In genomic region chr2:72953976-72954375, GRCh38 we compare ENCODE assay signal across 13 cellular contexts. TPM values are rescaled to one million over a fixed set of nuclear protein-coding genes. Genes with fewer than 3 reads are reported as not detected.
A peak's percentile ranks its signal among the peaks of the same experiment; 100 is the strongest.
DNase-seq lines count a peak whose midpoint lies in the region; ATAC-seq and TF ChIP-seq lines count a peak whose summit lies in the region.
"Had no signal": no experiment of that assay in that cellular context is flagged by ENCODE, and none has a peak within 500 bp of the region (broad histone marks: within the 10 kb centered on the region; RNA-seq: fewer than 3 reads in every experiment).

No MANE protein-coding gene starts in this region.

- H3K4me3 Mint-ChIP-seq in activated T-cell treated with anti-CD3 and anti-CD28 coated beads, Interleukin-2, amount 50 U/mL, for 24 hours: peak overlapping the region; percentile 63
- H3K4me3 Mint-ChIP-seq in activated naive CD8-positive, alpha-beta T cell treated with anti-CD3 and anti-CD28 coated beads for 36 hours: peak overlapping the region; percentile 65
- peak overlapping the region; percentile 89 for H3K4me3 Mint-ChIP-seq in stimulated activated effector memory CD8-positive, alpha-beta T cell treated with anti-CD3 and anti-CD28 coated beads, Interleukin-12 subunit alpha, Interleukin-12 subunit beta, amount 100 ng/mL, for 72 hours

- no peaks in the 10 kb centered on the region for H3K9me3 ChIP-seq in OCI-LY7 (ENCODE audit: low read length)
- H3K9me3 ChIP-seq: MG63, pancreas, vagina had no signal

- no peak overlapping the region for H3K27ac ChIP-seq in OCI-LY7 (ENCODE audit: low read depth, low read length, poor library complexity, severe bottlenecking)
- H3K27ac ChIP-seq: pancreas, vagina had no signal

- H3K4me1 Mint-ChIP-seq in activated T-cell treated with anti-CD3 and anti-CD28 coated beads, Interleukin-2, amount 50 U/mL, for 24 hours (ENCODE audit: low read depth): peaks cover 19% of the 10 kb centered on the region
- H3K4me1 Mint-ChIP-seq in activated naive CD8-positive, alpha-beta T cell treated with anti-CD3 and anti-CD28 coated beads for 36 hours: peaks cover 9% of the 10 kb centered on the region
- peaks cover 47% of the 10 kb centered on the region for H3K4me1 Mint-ChIP-seq in stimulated activated effector memory CD8-positive, alpha-beta T cell treated with anti-CD3 and anti-CD28 coated beads, Interleukin-12 subunit alpha, Interleukin-12 subunit beta, amount 100 ng/mL, for 72 hours

- H4K20me1 ChIP-seq in OCI-LY7 (ENCODE audit: insufficient read depth, low read length): no peaks in the 10 kb centered on the region

- ATAC-seq in stimulated activated effector memory CD8-positive, alpha-beta T cell treated with anti-CD3 and anti-CD28 coated beads, Interleukin-12 subunit alpha, Interleukin-12 subunit beta, amount 100 ng/mL, for 72 hours: peak; percentile 88
- no peak for ATAC-seq in HG02840 (IDR thresholded peaks at IDR 0.05; ENCODE audit: low FRiP score, unreplicated experiment)
- ATAC-seq in GM18519 (IDR thresholded peaks at IDR 0.05; ENCODE audit: low FRiP score, unreplicated experiment): no peak
- ATAC-seq: pancreas had no signal

- H3K9me2 ChIP-seq in OCI-LY7 (ENCODE audit: insufficient read depth, low read length): no peaks in the 10 kb centered on the region

- H3K27me3 Mint-ChIP-seq in activated T-cell treated with anti-CD3 and anti-CD28 coated beads, Interleukin-2, amount 50 U/mL, for 24 hours: no peaks in the 10 kb centered on the region
- no peaks in the 10 kb centered on the region for H3K27me3 Mint-ChIP-seq in activated naive CD8-positive, alpha-beta T cell treated with anti-CD3 and anti-CD28 coated beads for 36 hours

- no peak overlapping the region for H3K4me2 ChIP-seq in OCI-LY7 (ENCODE audit: low read length)

- H3K4me1 ChIP-seq in OCI-LY7 (ENCODE audit: insufficient read depth, low read length, poor library complexity, severe bottlenecking): peaks cover 21% of the 10 kb centered on the region
- H3K4me1 ChIP-seq: pancreas, vagina had no signal

- no TSS peak for BruUV-seq in OCI-LY7 (replicated peaks; lab: Mats Ljungman, UMichigan)

- no peak overlapping the region for H3K4me3 ChIP-seq in OCI-LY7 (ENCODE audit: low read depth, low read length, poor library complexity, severe bottlenecking)
- H3K4me3 ChIP-seq: MG63, pancreas, vagina had no signal

- POLR2A ChIA-PET in OCI-LY7 (lab: Charles Lee): interaction anchor here (0.6 kb wide), 1 partner anchor 117 kb away, joined by 3 read pairs; no protein-coding TSS in a partner anchor

- peak overlapping the region; percentile 42; the same call in 1 of the 2 replicates for H2AFZ ChIP-seq in OCI-LY7 (ENCODE audit: low read length)

- no peaks in the 10 kb centered on the region for H3K79me2 ChIP-seq in OCI-LY7 (ENCODE audit: insufficient read depth, low read depth, low read length)

- peak overlapping the region; percentile 77 for H3K27ac Mint-ChIP-seq in activated T-cell treated with anti-CD3 and anti-CD28 coated beads, Interleukin-2, amount 50 U/mL, for 24 hours
- peak overlapping the region; percentile 65 for H3K27ac Mint-ChIP-seq in activated naive CD8-positive, alpha-beta T cell treated with anti-CD3 and anti-CD28 coated beads for 36 hours
- peak overlapping the region; percentile 98 for H3K27ac Mint-ChIP-seq in stimulated activated effector memory CD8-positive, alpha-beta T cell treated with anti-CD3 and anti-CD28 coated beads, Interleukin-12 subunit alpha, Interleukin-12 subunit beta, amount 100 ng/mL, for 72 hours

- no peak for TF ChIP-seq CTCF in OCI-LY7 (conservative IDR thresholded peaks at IDR 0.05; ENCODE audit: low read length)

- H3K36me3 ChIP-seq in OCI-LY7 (ENCODE audit: insufficient read depth, low read length): no peaks in the 10 kb centered on the region
- H3K36me3 ChIP-seq: MG63, pancreas, vagina had no signal

- CTCF ChIA-PET in OCI-LY7 (lab: Charles Lee; ENCODE audit: unreplicated experiment): no interaction called here

- H3K36me3 Mint-ChIP-seq in activated T-cell treated with anti-CD3 and anti-CD28 coated beads, Interleukin-2, amount 50 U/mL, for 24 hours (ENCODE audit: low read depth): no peaks in the 10 kb centered on the region
- H3K36me3 Mint-ChIP-seq in activated naive CD8-positive, alpha-beta T cell treated with anti-CD3 and anti-CD28 coated beads for 36 hours: no peaks in the 10 kb centered on the region
- no peaks in the 10 kb centered on the region for H3K36me3 Mint-ChIP-seq in stimulated activated effector memory CD8-positive, alpha-beta T cell treated with anti-CD3 and anti-CD28 coated beads, Interleukin-12 subunit alpha, Interleukin-12 subunit beta, amount 100 ng/mL, for 72 hours

- intact Hi-C loops in OCI-LY7 (cut with micrococcal nuclease; ENCODE audit: unreplicated experiment): no loop called here

- no peaks in the 10 kb centered on the region for H3K9me3 Mint-ChIP-seq in activated T-cell treated with anti-CD3 and anti-CD28 coated beads, Interleukin-2, amount 50 U/mL, for 24 hours
- H3K9me3 Mint-ChIP-seq in activated naive CD8-positive, alpha-beta T cell treated with anti-CD3 and anti-CD28 coated beads for 36 hours: no peaks in the 10 kb centered on the region
- H3K9me3 Mint-ChIP-seq in stimulated activated effector memory CD8-positive, alpha-beta T cell treated with anti-CD3 and anti-CD28 coated beads, Interleukin-12 subunit alpha, Interleukin-12 subunit beta, amount 100 ng/mL, for 72 hours: no peaks in the 10 kb centered on the region

- peak; percentile 40 for DNase-seq in activated T-cell treated with anti-CD3 and anti-CD28 coated beads, Interleukin-2, amount 50 U/mL, for 24 hours
- no peak for DNase-seq in activated T-cell treated with anti-CD3 and anti-CD28 coated beads, Interleukin-2, amount 50 U/mL, for 1 hour
- DNase-seq in OCI-LY7 (ENCODE audit: low spot score): peak; percentile 26
- peak; percentile 16 for DNase-seq in activated naive CD8-positive, alpha-beta T cell treated with anti-CD3 and anti-CD28 coated beads for 36 hours
- DNase-seq in stimulated activated effector memory CD8-positive, alpha-beta T cell treated with anti-CD3 and anti-CD28 coated beads, Interleukin-12 subunit alpha, Interleukin-12 subunit beta, amount 100 ng/mL, for 72 hours (ENCODE audit: low spot score in 2 of 2): peak; percentile 17 to 68
- no peak for DNase-seq in stimulated activated CD4-positive, alpha-beta T cell treated with anti-CD3 and anti-CD28 coated beads, Interleukin-4, amount 100 ng/mL, for 4 hours
- DNase-seq: H7, mesendoderm, MG63 had no signal

RNA-seq across cellular contexts. Expression of gene EMX1, which starts 36.7 kb away (rescaled TPM):
- not detected in 2 replicates for total RNA-seq in OCI-LY7 (2014; rRNA removed; shearing (Covaris generic))
- not detected in 2 replicates for total RNA-seq in OCI-LY7 (2022)
- not detected for total RNA-seq in activated naive CD8-positive, alpha-beta T cell treated with anti-CD3 and anti-CD28 coated beads for 36 hours
- total RNA-seq: vagina had no signal

Comparison
In these comparisons a context has a peak if more than half of its experiments do, and no peak if none do; other contexts are left out.
1. DNase-seq: peak in activated T-cell treated with anti-CD3 and anti-CD28 coated beads, Interleukin-2, amount 50 U/mL, for 24 hours (single experiment), OCI-LY7 (single experiment), activated naive CD8-positive, alpha-beta T cell treated with anti-CD3 and anti-CD28 coated beads for 36 hours (single experiment) and stimulated activated effector memory CD8-positive, alpha-beta T cell treated with anti-CD3 and anti-CD28 coated beads, Interleukin-12 subunit alpha, Interleukin-12 subunit beta, amount 100 ng/mL, for 72 hours (2 of 2); none in activated T-cell treated with anti-CD3 and anti-CD28 coated beads, Interleukin-2, amount 50 U/mL, for 1 hour (single experiment) and stimulated activated CD4-positive, alpha-beta T cell treated with anti-CD3 and anti-CD28 coated beads, Interleukin-4, amount 100 ng/mL, for 4 hours (0 of 2).
2. Peak in every context shown above with its lines, with median percentiles within 50 percentile points of each other: H3K27ac Mint-ChIP-seq and H3K4me3 Mint-ChIP-seq.